In genomic region chr1:10475510-10475909, GRCh38 we compare ENCODE assay signal across 9 cellular contexts. TPM values are rescaled to one million over a fixed set of nuclear protein-coding genes. Genes with fewer than 3 reads are reported as not detected.
DNase-seq lines count a peak whose midpoint lies in the region; ATAC-seq and TF ChIP-seq lines count a peak whose summit lies in the region.
"Had no signal": no experiment of that assay in that cellular context is flagged by ENCODE, and none has a peak within 500 bp of the region (broad histone marks: within the 10 kb centered on the region; RNA-seq: fewer than 3 reads in every experiment).

No MANE protein-coding gene starts in this region.

- ATAC-seq in T-helper 17 cell (no peak), gastroesophageal sphincter (no peak), HG03354 (IDR thresholded peaks at IDR 0.05; ENCODE audit: poor library complexity, severe bottlenecking, unreplicated experiment) (no peak)

- H3K36me3 ChIP-seq in H7 (replicated peaks; ENCODE audit: control insufficient read depth, insufficient read depth, low read length) (0 out of 2 replicates have a peak, but pooled peaks cover 2% of the 10 kb centered on the region), gastroesophageal sphincter (no peaks in the 10 kb centered on the region), skeletal muscle satellite cell (ENCODE audit: insufficient read depth, low read length) (no peaks in the 10 kb centered on the region)

- H3K4me1 ChIP-seq in gastroesophageal sphincter (peaks cover 3 to 46% (median 9%) of the 10 kb centered on the region in 3 donors), skeletal muscle satellite cell (ENCODE audit: control insufficient read depth, insufficient read depth, low read length) (peaks cover 18% of the 10 kb centered on the region)

- peak overlapping the region in 3 of 4 donors; percentile 81 to 91 (median 86) for H3K27ac ChIP-seq in gastroesophageal sphincter

- peak overlapping the region; percentile 83 for H3K9ac ChIP-seq in skeletal muscle satellite cell (ENCODE audit: low read depth, low read length)

- H3K27me3 ChIP-seq in H7 (ENCODE audit: control insufficient read depth, insufficient read depth, low read length) = no peaks in the 10 kb centered on the region
- no peaks in the 10 kb centered on the region for H3K27me3 ChIP-seq in gastroesophageal sphincter
- H3K27me3 ChIP-seq in skeletal muscle satellite cell (ENCODE audit: control insufficient read depth, insufficient read depth, low read length) = no peaks in the 10 kb centered on the region

- WGBS in gastroesophageal sphincter (ENCODE audit: low coverage in 1 of 2), 2 donors = 0 to 5% methylated on average over 6 to 11 of the region's 13 CpGs

- no peak for TF ChIP-seq EP300 in gastroesophageal sphincter (IDR thresholded peaks at IDR 0.05)

- H3K4me3 Mint-ChIP-seq in T-helper 17 cell = peak overlapping the region; percentile 96

- no peaks in the 10 kb centered on the region for H3K36me3 Mint-ChIP-seq in T-helper 17 cell (ENCODE audit: low read depth)

- peak overlapping the region; percentile 91 for H3K4me2 ChIP-seq in skeletal muscle satellite cell (ENCODE audit: low read length)

- H3K4me3 ChIP-seq in H7 (ENCODE audit: insufficient read depth, low read depth, low read length) (peak overlapping the region; percentile 70), gastroesophageal sphincter (peak overlapping the region; percentile 76 to 93), skeletal muscle satellite cell (ENCODE audit: low read length) (peak overlapping the region; percentile 97)

- H3K27ac Mint-ChIP-seq in T-helper 17 cell = peak overlapping the region; percentile 92

- no peak for TF ChIP-seq POLR2A in gastroesophageal sphincter (IDR thresholded peaks at IDR 0.05)

- H3K4me1 Mint-ChIP-seq in T-helper 17 cell = peaks cover 30% of the 10 kb centered on the region

- no peaks in the 10 kb centered on the region for H3K27me3 Mint-ChIP-seq in T-helper 17 cell

- DNase-seq in H7 (no peak), T-helper 17 cell (no peak), D341Med (ENCODE audit: low spot score) (no peak)
- DNase-seq in central memory CD4-positive, alpha-beta T cell = no peak
- DNase-seq in activated CD8-positive, alpha-beta memory T cell treated with anti-CD3 and anti-CD28 coated beads, Interleukin-2, amount 50 U/mL, for 4 hours = no peak

- H3K9me3 ChIP-seq in T-helper 17 cell (ENCODE audit: control insufficient read depth, low read length, poor library complexity, severe bottlenecking) = no peaks in the 10 kb centered on the region
- H3K9me3 ChIP-seq in gastroesophageal sphincter = no peaks in the 10 kb centered on the region
- no peaks in the 10 kb centered on the region for H3K9me3 ChIP-seq in skeletal muscle satellite cell (replicated peaks; ENCODE audit: low read length)

- TF ChIP-seq CTCF in gastroesophageal sphincter (IDR thresholded peaks at IDR 0.05) = no peak

RNA-seq across cellular contexts. Expression of gene PEX14, which starts 0.8 kb away (rescaled TPM):
- 58.5 and 59.5 TPM in 2 replicates for total RNA-seq in H7 (2014; rRNA removed; shearing (Covaris generic))
- total RNA-seq in T-helper 17 cell (10 to 100 TPM; 16.0 TPM), gastroesophageal sphincter (10 to 100 TPM; 10.1 to 22.7 (median 15.1) TPM)
- 14.7 and 16.2 TPM in 2 replicates for total RNA-seq in skeletal muscle satellite cell (2012; rRNA removed)

RNA-seq across cellular contexts. Expression of gene DFFA, which starts 3.2 kb away (rescaled TPM):
- 102 and 109 TPM in 2 replicates for total RNA-seq in H7 (2014; rRNA removed; shearing (Covaris generic))
- total RNA-seq in T-helper 17 cell = 10 to 100 TPM; 14.6 to 15.1 TPM
- 10 to 100 TPM; 20.2 to 32.3 (median 29.3) TPM for total RNA-seq in gastroesophageal sphincter
- total RNA-seq in skeletal muscle satellite cell (2012; rRNA removed) = 34.0 and 36.5 TPM in 2 replicates

RNA-seq across cellular contexts. Expression of gene CORT, which starts 25.7 kb away (rescaled TPM):
- total RNA-seq in H7 (2014; rRNA removed; shearing (Covaris generic)) = 0.28 and 0.74 TPM in 2 replicates
- total RNA-seq in T-helper 17 cell (under 1 TPM; 0.42 to 0.52 TPM), gastroesophageal sphincter (not detected)
- 0.22 and 0.25 TPM in 2 replicates for total RNA-seq in skeletal muscle satellite cell (2012; rRNA removed)
- total RNA-seq: subcutaneous adipose tissue had no signal

RNA-seq across cellular contexts. Expression of gene CENPS, which starts 45.3 kb away (rescaled TPM):
- total RNA-seq in H7 (2014; rRNA removed; shearing (Covaris generic)) = 14.7 and 19.1 TPM in 2 replicates
- total RNA-seq in T-helper 17 cell = 1 to 10 TPM; 3.8 to 6.3 TPM
- total RNA-seq in gastroesophageal sphincter = 1 to 10 TPM; 2.1 to 7.2 (median 4.8) TPM
- 13.4 and 16.4 TPM in 2 replicates for total RNA-seq in skeletal muscle satellite cell (2012; rRNA removed)
